In the genomic region with DNA sequence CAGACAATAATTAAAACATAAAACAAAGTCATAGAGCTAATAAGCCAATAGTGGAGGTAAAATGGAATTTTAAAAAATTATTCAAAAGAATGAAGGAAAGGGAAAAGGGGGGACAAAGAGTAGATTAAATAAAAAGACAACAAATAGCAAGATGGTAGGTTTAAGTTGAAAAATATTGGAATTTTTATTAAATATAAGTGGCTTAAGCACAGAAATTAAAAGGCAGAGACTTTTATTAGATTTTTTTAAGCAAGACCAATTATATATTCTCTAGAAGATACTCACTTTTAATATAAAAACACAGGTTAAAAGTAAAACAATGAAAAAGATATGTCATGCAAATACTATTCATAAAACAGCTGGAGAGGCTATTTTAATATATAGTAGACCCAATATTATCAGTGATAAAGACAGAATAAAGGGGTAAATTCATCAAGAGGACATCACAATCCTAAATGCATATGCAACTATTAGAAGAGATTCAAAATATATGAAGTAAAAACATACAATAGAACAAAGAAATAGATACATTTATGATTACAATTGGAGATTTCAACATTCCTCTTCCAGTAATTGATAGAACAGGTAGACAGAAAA, we compare ENCODE assay signal across 10 cellular contexts.
"Had no signal": no experiment of that assay in that cellular context is flagged by ENCODE, and none has a peak within 500 bp of the region (broad histone marks: within the 10 kb centered on the region; RNA-seq: fewer than 3 reads in every experiment).

No MANE protein-coding gene starts in this region.

- H3K9ac ChIP-seq: KMS-11 had no signal

- FAIRE-seq: H1, H54 had no signal

- H3K4me2 ChIP-seq: GM23338, KMS-11 had no signal

- DNase-seq: H9, HCEC 1CT, HFFc6, IMR-90, Karpas-422, KBM-7 had no signal

- H2AFZ ChIP-seq: GM23338 had no signal

- H3K4me3 ChIP-seq: GM23338 had no signal

- ATAC-seq: GM23338 had no signal

- H3K27ac ChIP-seq: KMS-11 had no signal
